24 cellular contexts compared by ENCODE assay signal in the genomic region with DNA sequence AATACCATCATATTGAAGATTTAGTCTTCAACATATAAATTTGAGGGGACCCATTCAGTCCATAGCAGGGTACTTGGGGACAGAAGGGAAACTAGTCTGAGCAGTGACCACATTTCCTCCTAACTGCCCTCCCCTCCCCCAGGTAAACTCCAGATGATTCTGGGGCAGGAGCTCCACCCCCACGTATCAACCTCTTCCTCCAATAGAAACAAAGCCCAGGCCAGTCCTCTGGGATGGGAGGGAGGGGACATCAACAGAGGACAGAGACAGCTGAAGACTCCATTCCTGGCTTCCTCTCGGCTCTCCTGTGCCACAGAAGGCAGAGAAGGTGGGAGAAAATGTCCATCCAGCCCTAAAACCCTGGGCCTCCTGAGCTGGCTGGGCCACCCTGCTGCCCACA.
DNase-seq lines count a peak whose midpoint lies in the region; FAIRE-seq and TF ChIP-seq lines count a peak whose summit lies in the region.
"Had no signal": no experiment of that assay in that cellular context is flagged by ENCODE, and none has a peak within 500 bp of the region (broad histone marks: within the 10 kb centered on the region; RNA-seq: fewer than 3 reads in every experiment).

No MANE protein-coding gene starts in this region.

- H3K27ac Mint-ChIP-seq in endodermal cell: no peak overlapping the region
- H3K27ac Mint-ChIP-seq: T-cell had no signal

- H4K20me1 ChIP-seq in OCI-LY1 (ENCODE audit: insufficient read depth, low read length): no peaks in the 10 kb centered on the region

- H3K79me2 ChIP-seq in OCI-LY1 (ENCODE audit: insufficient read depth, low read length): no peaks in the 10 kb centered on the region

- H3K4me3 Mint-ChIP-seq in endodermal cell: no peak overlapping the region
- H3K4me3 Mint-ChIP-seq: CD8-positive, alpha-beta memory T cell; T-cell had no signal

- no peaks in the 10 kb centered on the region for H3K9me3 ChIP-seq in OCI-LY1 (ENCODE audit: low read length)
- no peaks in the 10 kb centered on the region for H3K9me3 ChIP-seq in endodermal cell (ENCODE audit: control insufficient read depth, low read length)

- H3K4me1 ChIP-seq in OCI-LY1 (ENCODE audit: insufficient read depth, low read length, severe bottlenecking) (peaks cover 72% of the 10 kb centered on the region), endodermal cell (ENCODE audit: control insufficient read depth, insufficient read depth, low read length) (peaks cover 3% of the 10 kb centered on the region)

- TF ChIP-seq CTCF in OCI-LY1 (IDR thresholded peaks at IDR 0.05; ENCODE audit: low read length) (no peak), endodermal cell (conservative IDR thresholded peaks at IDR 0.05) (no peak)

- H3K4me1 Mint-ChIP-seq in endodermal cell: peaks cover 19% of the 10 kb centered on the region
- H3K4me1 Mint-ChIP-seq: CD8-positive, alpha-beta memory T cell; T-cell had no signal

- DNase-seq in NCI-H82 (lab: John Stamatoyannopoulos, UW) (peak; percentile 22), NCI-H82 treated with DMSO at 0.1 percent for 48 hours (lab: John Stamatoyannopoulos, UW; ENCODE audit: unreplicated experiment) (no peak), left kidney (ENCODE audit: low read depth, low spot score) (peak; percentile 49), H54 (ENCODE audit: insufficient read length, low spot score) (no peak), MV-4-11 (lab: John Stamatoyannopoulos, UW) (no peak), endodermal cell (no peak), middle frontal gyrus (ENCODE audit: extremely low spot score, low spot score) (no peak)
- DNase-seq: ACHN; C1 segment of cervical spinal cord; CD8-positive, alpha-beta memory T cell; DMS53; IMR-90; MM.1S; NCI-H1092; NCI-H1436; NCI-H187 treated with DMSO at 0.1 percent for 48 hours; NCI-H2107; NCI-H69; SIG-M5; T-cell had no signal

- no peaks in the 10 kb centered on the region for H3K36me3 Mint-ChIP-seq in endodermal cell (ENCODE audit: low read depth)
- H3K36me3 Mint-ChIP-seq: CD8-positive, alpha-beta memory T cell; T-cell had no signal

- H3K4me3 ChIP-seq in OCI-LY1 (ENCODE audit: low read depth, low read length, poor library complexity, severe bottlenecking) (no peak overlapping the region), endodermal cell (ENCODE audit: low read length) (no peak overlapping the region)

- no peak for FAIRE-seq in H54 (lab: Jason Lieb, UNC)
- FAIRE-seq: D721Med had no signal

- peaks cover 2% of the 10 kb centered on the region for H3K27me3 Mint-ChIP-seq in endodermal cell (ENCODE audit: insufficient read depth)

- 86 to 90% methylated on average over 1 of the region's 2 CpGs for WGBS in endodermal cell (ENCODE audit: insufficient coverage in 1 of 2, insufficient read length in 1 of 2), 2 experiments

- no peak for TF ChIP-seq POLR2A in H54 (IDR thresholded peaks at IDR 0.05; ENCODE audit: low read depth, low read length)

- H3K36me3 ChIP-seq in OCI-LY1 (ENCODE audit: insufficient read depth, low read length): no peaks in the 10 kb centered on the region
- no peaks in the 10 kb centered on the region for H3K36me3 ChIP-seq in endodermal cell (ENCODE audit: control insufficient read depth, insufficient read depth, low read length)

- H2AFZ ChIP-seq in OCI-LY1 (ENCODE audit: low read length): no peak overlapping the region

- H3K27me3 ChIP-seq in OCI-LY1 (ENCODE audit: insufficient read depth, low read length) (no peaks in the 10 kb centered on the region), endodermal cell (ENCODE audit: control insufficient read depth, insufficient read depth, low read length, poor library complexity, severe bottlenecking) (no peaks in the 10 kb centered on the region)

- H3K27ac ChIP-seq in OCI-LY1 (ENCODE audit: low read depth, low read length, poor library complexity, severe bottlenecking) (peak overlapping the region; percentile 100), endodermal cell (ENCODE audit: low read depth, low read length) (no peak overlapping the region)
- H3K27ac ChIP-seq: 22Rv1, KMS-11 had no signal

- H3F3A ChIP-seq in OCI-LY1 (ENCODE audit: insufficient read depth, low read length): peaks cover 14% of the 10 kb centered on the region

- H3K9me2 ChIP-seq in OCI-LY1 (ENCODE audit: low read depth, low read length): no peaks in the 10 kb centered on the region

- H3K9ac ChIP-seq in OCI-LY1 (ENCODE audit: low read length) (peak overlapping the region; percentile 19; the same call in 1 of the 2 replicates), endodermal cell (ENCODE audit: extremely low read depth, low read length, poor library complexity, severe bottlenecking) (no peak overlapping the region)
- H3K9ac ChIP-seq: KMS-11 had no signal

- H3K4me2 ChIP-seq in OCI-LY1 (ENCODE audit: low read length): peak overlapping the region; percentile 1; the same call in 1 of the 2 replicates
- H3K4me2 ChIP-seq: KMS-11 had no signal

- no peaks in the 10 kb centered on the region for H3K9me3 Mint-ChIP-seq in endodermal cell
- H3K9me3 Mint-ChIP-seq: CD8-positive, alpha-beta memory T cell; T-cell had no signal

Comparison
In these comparisons a context has a peak if more than half of its experiments do, and no peak if none do; other contexts are left out.
1. DNase-seq: peak in NCI-H82 (single experiment) and left kidney (single experiment); none in NCI-H82 treated with DMSO at 0.1 percent for 48 hours (single experiment), H54 (single experiment), MV-4-11 (single experiment), endodermal cell (single experiment) and middle frontal gyrus (single experiment).